ENCODE assay signal across 1 cellular context in genomic region chr10:73743905-73744689, GRCh38.
A peak's percentile ranks its signal among the peaks of the same experiment; 100 is the strongest.
TF ChIP-seq lines count a peak whose summit lies in the region.

A gene with protein sequence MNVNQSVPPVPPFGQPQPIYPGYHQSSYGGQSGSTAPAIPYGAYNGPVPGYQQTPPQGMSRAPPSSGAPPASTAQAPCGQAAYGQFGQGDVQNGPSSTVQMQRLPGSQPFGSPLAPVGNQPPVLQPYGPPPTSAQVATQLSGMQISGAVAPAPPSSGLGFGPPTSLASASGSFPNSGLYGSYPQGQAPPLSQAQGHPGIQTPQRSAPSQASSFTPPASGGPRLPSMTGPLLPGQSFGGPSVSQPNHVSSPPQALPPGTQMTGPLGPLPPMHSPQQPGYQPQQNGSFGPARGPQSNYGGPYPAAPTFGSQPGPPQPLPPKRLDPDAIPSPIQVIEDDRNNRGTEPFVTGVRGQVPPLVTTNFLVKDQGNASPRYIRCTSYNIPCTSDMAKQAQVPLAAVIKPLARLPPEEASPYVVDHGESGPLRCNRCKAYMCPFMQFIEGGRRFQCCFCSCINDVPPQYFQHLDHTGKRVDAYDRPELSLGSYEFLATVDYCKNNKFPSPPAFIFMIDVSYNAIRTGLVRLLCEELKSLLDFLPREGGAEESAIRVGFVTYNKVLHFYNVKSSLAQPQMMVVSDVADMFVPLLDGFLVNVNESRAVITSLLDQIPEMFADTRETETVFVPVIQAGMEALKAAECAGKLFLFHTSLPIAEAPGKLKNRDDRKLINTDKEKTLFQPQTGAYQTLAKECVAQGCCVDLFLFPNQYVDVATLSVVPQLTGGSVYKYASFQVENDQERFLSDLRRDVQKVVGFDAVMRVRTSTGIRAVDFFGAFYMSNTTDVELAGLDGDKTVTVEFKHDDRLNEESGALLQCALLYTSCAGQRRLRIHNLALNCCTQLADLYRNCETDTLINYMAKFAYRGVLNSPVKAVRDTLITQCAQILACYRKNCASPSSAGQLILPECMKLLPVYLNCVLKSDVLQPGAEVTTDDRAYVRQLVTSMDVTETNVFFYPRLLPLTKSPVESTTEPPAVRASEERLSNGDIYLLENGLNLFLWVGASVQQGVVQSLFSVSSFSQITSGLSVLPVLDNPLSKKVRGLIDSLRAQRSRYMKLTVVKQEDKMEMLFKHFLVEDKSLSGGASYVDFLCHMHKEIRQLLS (plus strand): TSS chr10:73744372. CDS start chr10:73746833, 2,461 bp downstream.

TF ChIP-seq in K562, 482 proteins besides CTCF, POLR2A, EP300 and RAD21 (continued from another document and continues in another):
- no peak for TF ChIP-seq MYBL2 (IDR thresholded peaks at IDR 0.05; ENCODE audit: low read depth)
- no peak for TF ChIP-seq MYBL2 (CRISPR knock-in tag; IDR thresholded peaks at IDR 0.05; ENCODE audit: borderline replicate concordance)
- no peak for TF ChIP-seq HINFP (tag; conservative IDR thresholded peaks at IDR 0.05; ENCODE audit: low read depth)
- TF ChIP-seq NFRKB (IDR thresholded peaks at IDR 0.05; ENCODE audit: low read depth), result peak; percentile 99
- TF ChIP-seq, protein P1, sequence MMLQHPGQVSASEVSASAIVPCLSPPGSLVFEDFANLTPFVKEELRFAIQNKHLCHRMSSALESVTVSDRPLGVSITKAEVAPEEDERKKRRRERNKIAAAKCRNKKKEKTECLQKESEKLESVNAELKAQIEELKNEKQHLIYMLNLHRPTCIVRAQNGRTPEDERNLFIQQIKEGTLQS (IDR thresholded peaks at IDR 0.05), result peak; percentile 65; the same call in 1 of the 2 replicates
- TF ChIP-seq, protein P1 (CRISPR knock-in tag; conservative IDR thresholded peaks at IDR 0.05), result peak; percentile 41; the same call in 1 of the 2 replicates
- TF ChIP-seq, protein P2, sequence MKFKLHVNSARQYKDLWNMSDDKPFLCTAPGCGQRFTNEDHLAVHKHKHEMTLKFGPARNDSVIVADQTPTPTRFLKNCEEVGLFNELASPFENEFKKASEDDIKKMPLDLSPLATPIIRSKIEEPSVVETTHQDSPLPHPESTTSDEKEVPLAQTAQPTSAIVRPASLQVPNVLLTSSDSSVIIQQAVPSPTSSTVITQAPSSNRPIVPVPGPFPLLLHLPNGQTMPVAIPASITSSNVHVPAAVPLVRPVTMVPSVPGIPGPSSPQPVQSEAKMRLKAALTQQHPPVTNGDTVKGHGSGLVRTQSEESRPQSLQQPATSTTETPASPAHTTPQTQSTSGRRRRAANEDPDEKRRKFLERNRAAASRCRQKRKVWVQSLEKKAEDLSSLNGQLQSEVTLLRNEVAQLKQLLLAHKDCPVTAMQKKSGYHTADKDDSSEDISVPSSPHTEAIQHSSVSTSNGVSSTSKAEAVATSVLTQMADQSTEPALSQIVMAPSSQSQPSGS (CRISPR knock-in tag; IDR thresholded peaks at IDR 0.05), result no peak
- TF ChIP-seq U2AF2 (optimal IDR thresholded peaks at IDR 0.05; ENCODE audit: low read depth, low read length), result no peak
- TF ChIP-seq ZNF263 (CRISPR knock-in tag; IDR thresholded peaks at IDR 0.05; ENCODE audit: borderline replicate concordance), result peak; percentile 11; the same call in 1 of the 2 replicates
- peak; percentile 94 for TF ChIP-seq ESRRA (IDR thresholded peaks at IDR 0.05; ENCODE audit: borderline replicate concordance, low read depth)
- no peak for TF ChIP-seq ZNF175 (CRISPR knock-in tag; IDR thresholded peaks at IDR 0.05; ENCODE audit: low read depth)
- TF ChIP-seq CC2D1A (IDR thresholded peaks at IDR 0.05), result no peak
- TF ChIP-seq, protein P3, sequence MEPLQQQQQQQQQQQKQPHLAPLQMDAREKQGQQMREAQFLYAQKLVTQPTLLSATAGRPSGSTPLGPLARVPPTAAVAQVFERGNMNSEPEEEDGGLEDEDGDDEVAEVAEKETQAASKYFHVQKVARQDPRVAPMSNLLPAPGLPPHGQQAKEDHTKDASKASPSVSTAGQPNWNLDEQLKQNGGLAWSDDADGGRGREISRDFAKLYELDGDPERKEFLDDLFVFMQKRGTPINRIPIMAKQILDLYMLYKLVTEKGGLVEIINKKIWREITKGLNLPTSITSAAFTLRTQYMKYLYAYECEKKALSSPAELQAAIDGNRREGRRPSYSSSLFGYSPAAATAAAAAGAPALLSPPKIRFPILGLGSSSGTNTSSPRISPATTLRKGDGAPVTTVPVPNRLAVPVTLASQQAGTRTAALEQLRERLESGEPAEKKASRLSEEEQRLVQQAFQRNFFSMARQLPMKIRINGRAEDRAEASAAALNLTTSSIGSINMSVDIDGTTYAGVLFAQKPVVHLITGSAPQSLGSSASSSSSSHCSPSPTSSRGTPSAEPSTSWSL (CRISPR knock-in tag; IDR thresholded peaks at IDR 0.05; ENCODE audit: borderline replicate concordance), result peak; percentile 76; the same call in 1 of the 2 replicates
- peak; percentile 98 for TF ChIP-seq GABPB1 (CRISPR knock-in tag; IDR thresholded peaks at IDR 0.05)
- no peak; the same call in 1 of the 2 replicates for TF ChIP-seq XRCC5 (IDR thresholded peaks at IDR 0.05; ENCODE audit: low read depth, low read length)
- peak; percentile 60; the same call in 1 of the 2 replicates for TF ChIP-seq THAP12 (CRISPR knock-in tag; IDR thresholded peaks at IDR 0.05)
- peak; percentile 74 for TF ChIP-seq HDAC2 (IDR thresholded peaks at IDR 0.05)
- TF ChIP-seq POLR3G (IDR thresholded peaks at IDR 0.05; ENCODE audit: extremely low read depth, insufficient read length, insufficient replicate concordance), result no peak
- TF ChIP-seq TAL1 (IDR thresholded peaks at IDR 0.05), result no peak; the same call in 1 of the 2 replicates
- no peak; a peak in 1 of 4 replicates for TF ChIP-seq SIX5 (IDR thresholded peaks at IDR 0.05; ENCODE audit: borderline replicate concordance in 1 of 2, insufficient read depth in 1 of 2, low read depth in 1 of 2, low read length in 2 of 2)
- 0 out of 2 replicates have a peak, but pooled peaks have one; percentile 74 for TF ChIP-seq KLF6 (CRISPR knock-in tag; IDR thresholded peaks at IDR 0.05; ENCODE audit: borderline replicate concordance)
- peak; percentile 97 for TF ChIP-seq SUPT5H (IDR thresholded peaks at IDR 0.05)
- TF ChIP-seq MXI1 (IDR thresholded peaks at IDR 0.05; ENCODE audit: low read depth, low read length), result peak; percentile 66
- TF ChIP-seq TEAD4 (IDR thresholded peaks at IDR 0.05; ENCODE audit: low read length), result peak; percentile 56
- no peak for TF ChIP-seq TEAD4 (CRISPR knock-in tag; IDR thresholded peaks at IDR 0.05; ENCODE audit: borderline replicate concordance)
- no peak for TF ChIP-seq NFE2L1 (tag; IDR thresholded peaks at IDR 0.05; ENCODE audit: borderline replicate concordance, low read depth)
- no peak for TF ChIP-seq GABPB2 (CRISPR knock-in tag; conservative IDR thresholded peaks at IDR 0.05)
- no peak for TF ChIP-seq ZNF12 (CRISPR knock-in tag; IDR thresholded peaks at IDR 0.05)
- TF ChIP-seq THRAP3 (IDR thresholded peaks at IDR 0.05; ENCODE audit: borderline replicate concordance), result no peak
- TF ChIP-seq, protein P4, sequence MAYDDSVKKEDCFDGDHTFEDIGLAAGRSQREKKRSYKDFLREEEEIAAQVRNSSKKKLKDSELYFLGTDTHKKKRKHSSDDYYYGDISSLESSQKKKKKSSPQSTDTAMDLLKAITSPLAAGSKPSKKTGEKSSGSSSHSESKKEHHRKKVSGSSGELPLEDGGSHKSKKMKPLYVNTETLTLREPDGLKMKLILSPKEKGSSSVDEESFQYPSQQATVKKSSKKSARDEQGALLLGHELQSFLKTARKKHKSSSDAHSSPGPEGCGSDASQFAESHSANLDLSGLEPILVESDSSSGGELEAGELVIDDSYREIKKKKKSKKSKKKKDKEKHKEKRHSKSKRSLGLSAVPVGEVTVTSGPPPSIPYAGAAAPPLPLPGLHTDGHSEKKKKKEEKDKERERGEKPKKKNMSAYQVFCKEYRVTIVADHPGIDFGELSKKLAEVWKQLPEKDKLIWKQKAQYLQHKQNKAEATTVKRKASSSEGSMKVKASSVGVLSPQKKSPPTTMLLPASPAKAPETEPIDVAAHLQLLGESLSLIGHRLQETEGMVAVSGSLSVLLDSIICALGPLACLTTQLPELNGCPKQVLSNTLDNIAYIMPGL (CRISPR knock-in tag; IDR thresholded peaks at IDR 0.05), result no peak; the same call in 1 of the 2 replicates
- no peak for TF ChIP-seq ATF1 (CRISPR knock-in tag; IDR thresholded peaks at IDR 0.05)
- peak; percentile 98 for TF ChIP-seq ATF1 (tag; IDR thresholded peaks at IDR 0.05)
- TF ChIP-seq ZNF133 (CRISPR knock-in tag; IDR thresholded peaks at IDR 0.05), result peak; percentile 34; the same call in 1 of the 2 replicates
- TF ChIP-seq ZBTB11 (CRISPR knock-in tag; IDR thresholded peaks at IDR 0.05), result peak in 2 of 3 experiments; percentile 73 to 97; a peak in 4 of 6 replicates
- TF ChIP-seq TFAP4 (CRISPR knock-in tag; IDR thresholded peaks at IDR 0.05; ENCODE audit: borderline replicate concordance), result peak; percentile 79; the same call in 1 of the 2 replicates
- TF ChIP-seq DDX20 (tag; IDR thresholded peaks at IDR 0.05; ENCODE audit: low read depth), result no peak
- TF ChIP-seq HLTF (IDR thresholded peaks at IDR 0.05), result no peak
- TF ChIP-seq CGGBP1 (CRISPR knock-in tag; IDR thresholded peaks at IDR 0.05), result no peak; the same call in 1 of the 2 replicates
- TF ChIP-seq ZNF561 (CRISPR knock-in tag; conservative IDR thresholded peaks at IDR 0.05), result no peak
- TF ChIP-seq ZNF134 (CRISPR knock-in tag; conservative IDR thresholded peaks at IDR 0.05), result peak; percentile 31; the same call in 1 of the 2 replicates
- no peak for TF ChIP-seq ZFP36 (IDR thresholded peaks at IDR 0.05; ENCODE audit: low read depth, low read length, partially characterized antibody)
- TF ChIP-seq RBM15 (IDR thresholded peaks at IDR 0.05; ENCODE audit: insufficient read depth, low read length), result no peak
- TF ChIP-seq SMARCB1 (IDR thresholded peaks at IDR 0.05; ENCODE audit: insufficient read length, low read depth), result no peak
- TF ChIP-seq, protein P5, sequence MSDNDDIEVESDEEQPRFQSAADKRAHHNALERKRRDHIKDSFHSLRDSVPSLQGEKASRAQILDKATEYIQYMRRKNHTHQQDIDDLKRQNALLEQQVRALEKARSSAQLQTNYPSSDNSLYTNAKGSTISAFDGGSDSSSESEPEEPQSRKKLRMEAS (CRISPR knock-in tag; IDR thresholded peaks at IDR 0.05), result peak; percentile 80; the same call in 1 of the 2 replicates
- no peak; the same call in 1 of the 2 replicates for TF ChIP-seq ZEB2 (IDR thresholded peaks at IDR 0.05)
- TF ChIP-seq ZNF785 (CRISPR knock-in tag; IDR thresholded peaks at IDR 0.05), result no peak
- TF ChIP-seq CREBBP (IDR thresholded peaks at IDR 0.05; ENCODE audit: low read depth, low read length), result no peak
- peak; percentile 81 for TF ChIP-seq MAFG (tag; conservative IDR thresholded peaks at IDR 0.05)
